ENCODE assay signal across 8 cellular contexts in the genomic region with DNA sequence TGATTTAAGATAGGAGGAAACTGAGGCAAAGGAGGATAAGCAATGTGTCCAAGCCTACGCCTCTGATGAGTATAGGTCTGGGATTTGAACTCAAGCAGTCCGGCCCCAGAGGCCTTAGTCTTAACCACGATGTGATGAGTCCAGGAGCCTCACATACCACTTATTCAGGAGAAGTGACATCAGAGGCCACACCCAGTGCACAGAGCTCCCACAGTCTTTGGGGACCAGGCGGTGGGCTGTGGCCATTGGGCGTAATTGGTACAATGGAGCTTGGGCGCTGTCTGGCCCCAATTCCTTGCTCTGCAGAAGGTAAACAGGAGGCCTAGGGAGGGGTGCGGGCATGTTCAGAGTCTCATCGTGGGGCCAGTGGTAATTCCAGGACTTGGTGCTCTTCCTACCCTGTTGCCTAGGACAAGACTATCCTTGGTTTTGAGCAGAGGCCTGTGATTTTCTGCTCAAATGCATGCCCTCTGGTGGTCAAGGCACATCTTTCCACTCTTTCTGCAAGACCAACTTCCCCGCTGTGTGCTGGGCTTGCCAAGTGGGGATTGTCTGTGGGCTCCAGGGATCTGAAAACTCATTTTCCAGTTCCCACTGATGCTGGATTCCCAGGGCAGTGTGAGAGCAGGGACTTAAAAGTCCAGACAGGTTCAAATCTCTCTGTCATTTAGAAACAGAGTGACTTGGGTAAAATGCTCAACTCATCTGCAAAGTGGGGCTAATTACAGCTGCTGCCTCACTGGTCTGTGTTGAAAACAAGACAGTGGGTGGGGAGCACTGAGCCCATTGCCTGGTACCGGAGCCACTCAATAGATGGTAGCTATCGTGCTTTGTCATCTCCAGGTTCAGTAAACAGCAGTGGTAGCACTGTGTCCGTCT. TPM values are rescaled to one million over a fixed set of nuclear protein-coding genes. Genes with fewer than 3 reads are reported as not detected.
DNase-seq lines count a peak whose midpoint lies in the region; ATAC-seq, FAIRE-seq and TF ChIP-seq lines count a peak whose summit lies in the region.

No MANE protein-coding gene starts in this region.

- TF ChIP-seq CTCF in HepG2 (CRISPR knock-in tag; IDR thresholded peaks at IDR 0.05) (peak; percentile 69), transverse colon (IDR thresholded peaks at IDR 0.05) (peak; percentile 51 to 73 (median 56))

- TF ChIP-seq EP300 in HepG2 (IDR thresholded peaks at IDR 0.05; ENCODE audit: low read depth in 2 of 2, low read length in 2 of 2) (no peak), HepG2 (CRISPR knock-in tag; IDR thresholded peaks at IDR 0.05; ENCODE audit: borderline replicate concordance) (no peak), transverse colon (IDR thresholded peaks at IDR 0.05; ENCODE audit: low read depth) (no peak)

- POLR2A ChIA-PET in HepG2 (lab: Yijun Ruan, JAX): interaction anchor here (1.1 to 6.3 kb wide), 11 partner anchors 10 to 111 kb away, joined by 3 to 86 read pairs (median 8); a partner anchor contains a TSS

- FAIRE-seq in HepG2 (lab: Jason Lieb, UNC): peak; percentile 66

- H3K9ac ChIP-seq in GM23248: peak overlapping the region; percentile 15; the same call in 1 of the 2 replicates
- peak overlapping the region; percentile 54; the same call in 1 of the 2 replicates for H3K9ac ChIP-seq in HepG2 (ENCODE audit: insufficient read depth, low read depth, low read length)

- in situ Hi-C loops in GM23248 (cut with MboI) (loop anchor here (5.0 kb wide), 1 partner anchor 56 kb away; no protein-coding TSS in a partner anchor), HepG2 (cut with HindIII; ENCODE audit: extremely low pct_ligation_motif_present, low pct_unique_long_range_greater_than_20kb) (loop anchor here (5.0 kb wide), 2 partner anchors 36 to 66 kb away; no protein-coding TSS in a partner anchor), transverse colon (cut with MboI; ENCODE audit: low pct_ligation_motif_present in 1 of 4, low pct_unique_long_range_greater_than_20kb in 1 of 4, low sequenced_read_pairs in 3 of 4) (no loop called here)

- no peak overlapping the region for H3K4me3 Mint-ChIP-seq in dendritic cell treated with granulocyte-macrophage colony-stimulating factor and Interleukin-4, amounts not matched to agents 40 ng/mL and 50 ng/mL, for 4 days

- no peak for TF ChIP-seq POLR2A in HepG2 (IDR thresholded peaks at IDR 0.05; ENCODE audit: insufficient read depth in 1 of 2, low read depth in 2 of 2, low read length in 2 of 2)
- TF ChIP-seq POLR2A in transverse colon (IDR thresholded peaks at IDR 0.05): no peak

- H3K27me3 ChIP-seq in GM23248 (replicated peaks; ENCODE audit: insufficient read depth) (no peaks in the 10 kb centered on the region), HepG2 (ENCODE audit: control insufficient read depth in 1 of 2, insufficient read depth in 2 of 2, low read length in 2 of 2) (no peaks in the 10 kb centered on the region), transverse colon (no peaks in the 10 kb centered on the region)

- H4K20me1 ChIP-seq in GM23248 (ENCODE audit: insufficient read depth): no peaks in the 10 kb centered on the region
- no peaks in the 10 kb centered on the region for H4K20me1 ChIP-seq in HepG2 (ENCODE audit: insufficient read depth, low read length)

- H3K27ac ChIP-seq in GM23248 (peak overlapping the region; percentile 6; the same call in 1 of the 2 replicates), HepG2 (ENCODE audit: extremely low read length, insufficient read depth, low read length) (peak overlapping the region; percentile 84), transverse colon (peak overlapping the region; percentile 73 to 80 (median 76))

- H3K36me3 ChIP-seq in GM23248 (ENCODE audit: low read depth) (peaks cover 38% of the 10 kb centered on the region), HepG2 (replicated peaks in 1 of 2; ENCODE audit: control insufficient read depth in 1 of 2, insufficient read depth in 2 of 2, low read length in 2 of 2) (peaks cover 6 to 57% of the 10 kb centered on the region in 2 experiments; a peak in 3 of 5 replicates), transverse colon (no peaks in the 10 kb centered on the region)

- CTCF ChIA-PET in HepG2 (lab: Yijun Ruan, JAX; ENCODE audit: low intra/inter-chr PET ratio, low total read pairs): interaction anchor here (1.5 to 2.9 kb wide), 4 partner anchors 13 to 65 kb away, joined by 3 to 18 read pairs (median 12); no protein-coding TSS in a partner anchor

- intact Hi-C loops in dendritic cell treated with granulocyte-macrophage colony-stimulating factor and Interleukin-4, amounts not matched to agents 40 ng/mL and 50 ng/mL, for 4 days (cut with micrococcal nuclease): loop anchor here (1.0 kb wide), 1 partner anchor 65 kb away; no protein-coding TSS in a partner anchor
- intact Hi-C loops in HepG2 (cut with micrococcal nuclease; ENCODE audit: unreplicated experiment): loop anchor here (1.0 to 2.0 kb wide), 2 partner anchors 19 to 65 kb away; no protein-coding TSS in a partner anchor
- intact Hi-C loops in transverse colon (cut with DNase I; ENCODE audit: low total_unique reads): loop anchor here (1.0 to 5.0 kb wide), 2 partner anchors 10 to 66 kb away; no protein-coding TSS in a partner anchor

- peaks cover 36% of the 10 kb centered on the region for H3K4me1 ChIP-seq in GM23248 (ENCODE audit: insufficient read depth)
- peaks cover 77% of the 10 kb centered on the region for H3K4me1 ChIP-seq in HepG2 (ENCODE audit: insufficient read depth, low read length)
- peaks cover 26 to 45% (median 27%) of the 10 kb centered on the region in 4 donors for H3K4me1 ChIP-seq in transverse colon

- H3K9me3 ChIP-seq in GM23248 (ENCODE audit: low read depth) (no peaks in the 10 kb centered on the region), HepG2 (ENCODE audit: low read length) (no peaks in the 10 kb centered on the region), transverse colon (no peaks in the 10 kb centered on the region)

- WGBS in GM23248 (ENCODE audit: low coverage in 1 of 2, low lambda C conversion rate in 2 of 2, missing lambda C conversion rate in 2 of 2), 2 experiments: 69 to 70% methylated on average over 12 of the region's 12 CpGs
- 94% methylated on average over 4 of the region's 12 CpGs for WGBS in HepG2 (ENCODE audit: low lambda C conversion rate)
- 73% methylated on average over 12 of the region's 12 CpGs; no CpG with 5 or more reads in 1 of the 2 donors for WGBS in transverse colon (ENCODE audit: low coverage in 1 of 2), 2 donors

- H3F3A ChIP-seq in GM23248 (ENCODE audit: insufficient read depth): peaks cover 36% of the 10 kb centered on the region

- DNase-seq in COLO829 (ENCODE audit: low spot score) (peak; percentile 35), GM23248 (peak; percentile 78), RPMI7951 (ENCODE audit: low read depth) (peak; percentile 69), HepG2 (ENCODE audit: low spot score) (peak; percentile 73), transverse colon (peak; percentile 45)
- DNase-seq in activated effector memory CD4-positive, alpha-beta T cell treated with Interleukin-2 at 50 U/mL for 16 hours: no peak

- H3K79me2 ChIP-seq in GM23248 (ENCODE audit: insufficient read depth) (peaks cover 100% of the 10 kb centered on the region), HepG2 (ENCODE audit: insufficient read depth, low read length) (peaks cover 58% of the 10 kb centered on the region)

- no peaks in the 10 kb centered on the region for H3K9me3 Mint-ChIP-seq in dendritic cell treated with granulocyte-macrophage colony-stimulating factor and Interleukin-4, amounts not matched to agents 40 ng/mL and 50 ng/mL, for 4 days

- H3K27ac Mint-ChIP-seq in dendritic cell treated with granulocyte-macrophage colony-stimulating factor and Interleukin-4, amounts not matched to agents 40 ng/mL and 50 ng/mL, for 4 days: peak overlapping the region; percentile 17

- H2AFZ ChIP-seq in GM23248 (no peak overlapping the region), HepG2 (ENCODE audit: low read length) (no peak overlapping the region)

- H3K4me3 ChIP-seq in GM23248 (no peak overlapping the region), HepG2 (replicated peaks in 1 of 3; ENCODE audit: insufficient read depth in 1 of 3, low read depth in 2 of 3, low read length in 3 of 3) (no peak overlapping the region), transverse colon (no peak overlapping the region)

- no peaks in the 10 kb centered on the region for H3K27me3 Mint-ChIP-seq in dendritic cell treated with granulocyte-macrophage colony-stimulating factor and Interleukin-4, amounts not matched to agents 40 ng/mL and 50 ng/mL, for 4 days

- TF ChIP-seq RAD21 in HepG2 (CRISPR knock-in tag; IDR thresholded peaks at IDR 0.05): peak; percentile 74

- no peaks in the 10 kb centered on the region for H3K9me2 ChIP-seq in GM23248 (ENCODE audit: insufficient read depth)

- no TSS peak for BruUV-seq in HepG2 (replicated peaks; lab: Mats Ljungman, UMichigan)

- peak; percentile 28 for ATAC-seq in HepG2
- no peak for ATAC-seq in HG03571 (IDR thresholded peaks at IDR 0.05; ENCODE audit: unreplicated experiment)

- peaks cover 18% of the 10 kb centered on the region for H3K4me1 Mint-ChIP-seq in dendritic cell treated with granulocyte-macrophage colony-stimulating factor and Interleukin-4, amounts not matched to agents 40 ng/mL and 50 ng/mL, for 4 days (ENCODE audit: low read depth)

- H3K36me3 Mint-ChIP-seq in dendritic cell treated with granulocyte-macrophage colony-stimulating factor and Interleukin-4, amounts not matched to agents 40 ng/mL and 50 ng/mL, for 4 days (ENCODE audit: low read depth): peaks cover 70% of the 10 kb centered on the region

- H3K4me2 ChIP-seq in GM23248 (ENCODE audit: unreplicated experiment) (no peak overlapping the region), HepG2 (ENCODE audit: low read depth, low read length) (peak overlapping the region; percentile 69)

RNA-seq across cellular contexts. Expression of a gene that starts 15.8 kb away (rescaled TPM):
- 129 and 159 TPM in 2 replicates for total RNA-seq in GM23248 (2014; rRNA removed; shearing (Covaris generic))
- polyA plus RNA-seq in GM23248 (2016; fragmentation: Nextera tagmentation; extraction: Ambion mirVana): 39.1 and 41.3 TPM in 2 replicates
- total RNA-seq in RPMI7951 (2014; rRNA removed; shearing (Covaris generic)): 18.5 and 21.3 TPM in 2 replicates
- 22.1 and 26.2 TPM in 2 replicates for total RNA-seq in HepG2 (2016; rRNA removed; fragmentation: Illumina TruSeq; extraction: Trizol)
- 6.5 and 8.8 TPM in 2 replicates for total RNA-seq in HepG2 (2016; cell fraction: cytosol; rRNA removed; fragmentation: Illumina TruSeq; extraction: Trizol; ENCODE audit: low read depth)
- 19.6 and 25.2 TPM in 2 replicates for total RNA-seq in HepG2 (2016; cell fraction: insoluble cytoplasmic fraction; rRNA removed; fragmentation: Illumina TruSeq; extraction: Trizol)
- 16.4 and 18.4 TPM in 2 replicates for total RNA-seq in HepG2 (2016; cell fraction: membrane; rRNA removed; fragmentation: Illumina TruSeq; extraction: Trizol)
- 25.2 and 29.3 TPM in 2 replicates for total RNA-seq in HepG2 (2016; cell fraction: nucleus; rRNA removed; fragmentation: Illumina TruSeq; extraction: Trizol)
- 23.8 and 35.0 TPM in 2 replicates for polyA plus RNA-seq in HepG2 (2011; rRNA removed)
- polyA plus RNA-seq in HepG2 (2011; cell fraction: cytosol; rRNA removed): 18.9 and 20.3 TPM in 2 replicates
- polyA plus RNA-seq in HepG2 (2011; cell fraction: nucleus; rRNA removed): 67.6 and 71.1 TPM in 2 replicates
- 36.0 and 40.8 TPM in 2 replicates for polyA plus RNA-seq in HepG2 (2012)
- 2.7 and 3.1 TPM in 2 replicates for polyA plus RNA-seq in HepG2 (2016; cell fraction: cytosol; fragmentation: Illumina TruSeq; extraction: Trizol; ENCODE audit: low read depth)
- 15.4 and 18.3 TPM in 2 replicates for polyA plus RNA-seq in HepG2 (2016; cell fraction: insoluble cytoplasmic fraction; fragmentation: Illumina TruSeq; extraction: Trizol; ENCODE audit: low read depth)
- 7.8 TPM in 2 replicates for polyA plus RNA-seq in HepG2 (2016; cell fraction: membrane; fragmentation: Illumina TruSeq; extraction: Trizol; ENCODE audit: low read depth)
- 29.1 and 30.9 TPM in 2 replicates for polyA plus RNA-seq in HepG2 (2016; cell fraction: nucleus; fragmentation: Illumina TruSeq; extraction: Trizol; ENCODE audit: insufficient read depth, low read depth)
- polyA minus RNA-seq in HepG2 (2011; rRNA and poly(A)+ RNA removed; ENCODE audit: low replicate concordance): 12.5 and 73.9 TPM in 2 replicates
- polyA minus RNA-seq in HepG2 (2011; cell fraction: cytosol; rRNA and poly(A)+ RNA removed): 20.8 and 29.5 TPM in 2 replicates
- 55.1 and 55.2 TPM in 2 replicates for polyA minus RNA-seq in HepG2 (2011; cell fraction: nucleus; rRNA and poly(A)+ RNA removed)
- total RNA-seq in transverse colon: 100 to 1,000 TPM in 1 of 4 donors, 10 to 100 TPM in 3; 68.8 to 104 (median 96.4) TPM

Comparison
In these comparisons a context has a peak if more than half of its experiments do, and no peak if none do; other contexts are left out.
1. H3K27ac ChIP-seq: peak in every context shown above with its lines; median percentile 84 in HepG2; 76 in transverse colon; 6 in GM23248.
2. in situ Hi-C loops: an anchor here in GM23248 (5.0 kb wide) and HepG2 (5.0 kb wide); none called in transverse colon.